1 cellular context compared by ENCODE assay signal in genomic region chr16:46911650-46912049, GRCh38.
TF ChIP-seq lines count a peak whose summit lies in the region.

No MANE protein-coding gene starts in this region.

TF ChIP-seq in HepG2, 621 proteins besides CTCF, POLR2A, EP300 and RAD21 (continued from another document):
- no peak for TF ChIP-seq ZBTB25 (CRISPR knock-in tag; IDR thresholded peaks at IDR 0.05)
- TF ChIP-seq NFRKB (IDR thresholded peaks at IDR 0.05): no peak
- TF ChIP-seq MTA3 (CRISPR knock-in tag; IDR thresholded peaks at IDR 0.05): no peak
- TF ChIP-seq TFDP1 (CRISPR knock-in tag; IDR thresholded peaks at IDR 0.05; ENCODE audit: borderline replicate concordance): no peak
- TF ChIP-seq ZUFSP (CRISPR knock-in tag; IDR thresholded peaks at IDR 0.05; ENCODE audit: borderline replicate concordance): no peak
- no peak for TF ChIP-seq ZNF143 (CRISPR knock-in tag; IDR thresholded peaks at IDR 0.05)
